Comparison of ENCODE assay signal across 14 cellular contexts in the genomic region with DNA sequence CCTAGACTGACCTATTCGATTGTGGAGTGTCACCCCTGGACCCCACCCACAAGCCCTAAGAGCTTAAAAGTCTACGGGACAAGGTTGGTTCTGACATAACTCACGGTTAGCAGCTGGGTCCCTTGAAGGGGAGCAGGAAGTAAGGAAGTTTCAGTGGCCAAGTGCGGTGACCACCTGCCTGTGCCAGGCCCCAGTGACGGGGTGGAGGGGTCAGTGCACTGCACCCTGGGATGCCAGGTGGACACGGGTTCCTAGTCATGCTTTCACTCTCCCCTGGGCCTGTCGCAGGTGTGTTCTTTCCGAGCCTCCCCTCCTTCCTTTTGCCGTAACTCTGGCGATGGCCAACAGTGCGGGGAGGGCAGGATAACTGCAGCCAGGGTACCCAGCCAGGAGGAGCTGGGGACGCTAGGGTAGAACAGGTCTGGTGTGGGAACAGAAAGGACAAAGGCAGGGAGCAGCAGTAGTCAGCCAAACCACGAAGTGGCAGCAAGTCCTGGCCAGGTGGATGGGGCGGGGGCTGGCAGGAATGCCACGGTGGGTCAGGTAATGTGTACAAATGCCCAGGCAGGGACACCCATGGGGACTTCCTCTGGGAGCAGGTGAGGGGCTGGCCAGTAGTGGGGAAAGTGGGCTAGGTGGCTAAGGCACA. TPM values are rescaled to one million over a fixed set of nuclear protein-coding genes. Genes with fewer than 3 reads are reported as not detected.
DNase-seq lines count a peak whose midpoint lies in the region; ATAC-seq lines count a peak whose summit lies in the region.
"Had no signal": no experiment of that assay in that cellular context is flagged by ENCODE, and none has a peak within 500 bp of the region (broad histone marks: within the 10 kb centered on the region; RNA-seq: fewer than 3 reads in every experiment).

No MANE protein-coding gene starts in this region.

- no peak overlapping the region for H4K91ac ChIP-seq in neuronal stem cell (ENCODE audit: low read depth, low read length, poor library complexity)

- no peak overlapping the region for H3K4me2 ChIP-seq in neuronal stem cell (ENCODE audit: insufficient read depth, low read length, poor library complexity, severe bottlenecking)
- H3K4me2 ChIP-seq: BLaER1 had no signal

- CTCF ChIA-PET in activated CD4-positive, alpha-beta T cell treated with anti-CD3 and anti-CD28 coated beads, Interleukin-2, amount 10 ng/mL, durations not matched to agents 7 days and 5 days (lab: Charles Lee) = interaction anchor here (1.1 to 1.2 kb wide), 3 partner anchors 19 to 28 kb away, joined by 3 to 4 read pairs (median 3); no protein-coding TSS in a partner anchor
- CTCF ChIA-PET in naive thymus-derived CD4-positive, alpha-beta T cell (lab: Charles Lee) = interaction anchor here (1.0 kb wide), 1 partner anchor 28 kb away, joined by 3 read pairs; no protein-coding TSS in a partner anchor

- no peak overlapping the region for H2AK5ac ChIP-seq in neuronal stem cell (ENCODE audit: low read depth, low read length)

- H3K4me1 Mint-ChIP-seq in activated CD4-positive, alpha-beta T cell treated with anti-CD3 and anti-CD28 coated beads, Interleukin-2, amount 10 ng/mL, durations not matched to agents 7 days and 5 days = no peaks in the 10 kb centered on the region
- H3K4me1 Mint-ChIP-seq in dendritic cell treated with granulocyte-macrophage colony-stimulating factor and Interleukin-4, amounts not matched to agents 40 ng/mL and 50 ng/mL, for 4 days (ENCODE audit: low read depth) = peaks cover 21% of the 10 kb centered on the region
- H3K4me1 Mint-ChIP-seq in naive thymus-derived CD4-positive, alpha-beta T cell = peaks cover 0 to 11% (median 0%) of the 10 kb centered on the region in 7 donors

- H3K23ac ChIP-seq in neuronal stem cell (ENCODE audit: low read depth, low read length, poor library complexity) = peak overlapping the region; percentile 60

- H2BK15ac ChIP-seq in neuronal stem cell (ENCODE audit: low read length) = no peak overlapping the region

- peak overlapping the region; percentile 39 for H3K18ac ChIP-seq in neuronal stem cell (ENCODE audit: low read length)

- no peak overlapping the region for H3K4ac ChIP-seq in neuronal stem cell (ENCODE audit: low read length)

- no peak overlapping the region for H3K9ac ChIP-seq in neuronal stem cell (ENCODE audit: low read depth, low read length, poor library complexity)
- H3K9ac ChIP-seq: BLaER1, GM23248 had no signal

- no peaks in the 10 kb centered on the region for H3K4me1 ChIP-seq in neuronal stem cell (ENCODE audit: control insufficient read depth in 2 of 2, insufficient read depth in 1 of 2, low read depth in 1 of 2, low read length in 2 of 2)
- no peaks in the 10 kb centered on the region for H3K4me1 ChIP-seq in naive thymus-derived CD4-positive, alpha-beta T cell (ENCODE audit: control insufficient read depth in 2 of 2, insufficient read depth in 2 of 2, low read length in 2 of 2)
- H3K4me1 ChIP-seq: BLaER1 had no signal

- peak; percentile 2 for DNase-seq in activated CD4-positive, alpha-beta T cell treated with anti-CD3 and anti-CD28 coated beads, Interleukin-2, amount 10 ng/mL, durations not matched to agents 7 days and 5 days
- DNase-seq in activated CD4-positive, alpha-beta T cell treated with anti-CD3 and anti-CD28 coated beads, Interleukin-2, amount 50 U/mL, for 1 hour = no peak
- DNase-seq in neuronal stem cell (ENCODE audit: low spot score) (no peak), NCI-H226 (no peak)
- DNase-seq in naive thymus-derived CD4-positive, alpha-beta T cell = no peak
- DNase-seq: 8988T, AML-193, DMS53, GF-D8, GM23248, H7 had no signal

- H3K4me3 Mint-ChIP-seq in activated CD4-positive, alpha-beta T cell treated with anti-CD3 and anti-CD28 coated beads, Interleukin-2, amount 10 ng/mL, durations not matched to agents 7 days and 5 days = no peak overlapping the region
- no peak overlapping the region for H3K4me3 Mint-ChIP-seq in dendritic cell treated with granulocyte-macrophage colony-stimulating factor and Interleukin-4, amounts not matched to agents 40 ng/mL and 50 ng/mL, for 4 days
- H3K4me3 Mint-ChIP-seq in naive thymus-derived CD4-positive, alpha-beta T cell = no peak overlapping the region

- H3K36me3 ChIP-seq in neuronal stem cell (replicated peaks in 1 of 2; ENCODE audit: control insufficient read depth in 2 of 2, insufficient read depth in 2 of 2, low read length in 2 of 2) = no peaks in the 10 kb centered on the region
- H3K36me3 ChIP-seq in naive thymus-derived CD4-positive, alpha-beta T cell (ENCODE audit: control insufficient read depth in 2 of 3, insufficient read depth in 3 of 3, low read length in 3 of 3) = no peaks in the 10 kb centered on the region
- H3K36me3 ChIP-seq: BLaER1 had no signal

- H3K27me3 Mint-ChIP-seq in activated CD4-positive, alpha-beta T cell treated with anti-CD3 and anti-CD28 coated beads, Interleukin-2, amount 10 ng/mL, durations not matched to agents 7 days and 5 days = peaks cover 2% of the 10 kb centered on the region
- no peaks in the 10 kb centered on the region for H3K27me3 Mint-ChIP-seq in dendritic cell treated with granulocyte-macrophage colony-stimulating factor and Interleukin-4, amounts not matched to agents 40 ng/mL and 50 ng/mL, for 4 days
- H3K27me3 Mint-ChIP-seq in naive thymus-derived CD4-positive, alpha-beta T cell = peaks cover 0 to 2% (median 0%) of the 10 kb centered on the region in 5 donors

- H3K14ac ChIP-seq in neuronal stem cell (ENCODE audit: low read length) = no peak overlapping the region

- peaks cover 2% of the 10 kb centered on the region for H3K9me3 Mint-ChIP-seq in activated CD4-positive, alpha-beta T cell treated with anti-CD3 and anti-CD28 coated beads, Interleukin-2, amount 10 ng/mL, durations not matched to agents 7 days and 5 days
- no peaks in the 10 kb centered on the region for H3K9me3 Mint-ChIP-seq in dendritic cell treated with granulocyte-macrophage colony-stimulating factor and Interleukin-4, amounts not matched to agents 40 ng/mL and 50 ng/mL, for 4 days
- peaks cover 0 to 9% (median 0%) of the 10 kb centered on the region in 11 donors for H3K9me3 Mint-ChIP-seq in naive thymus-derived CD4-positive, alpha-beta T cell

- H2BK5ac ChIP-seq in neuronal stem cell (ENCODE audit: low read length) = no peak overlapping the region

- no peak overlapping the region for H2BK120ac ChIP-seq in neuronal stem cell (ENCODE audit: low read depth, low read length)

- H3K9me3 ChIP-seq in neuronal stem cell (replicated peaks in 1 of 2; ENCODE audit: control insufficient read depth in 2 of 2, insufficient read depth in 1 of 2, low read depth in 1 of 2, low read length in 2 of 2) = no peaks in the 10 kb centered on the region
- no peaks in the 10 kb centered on the region for H3K9me3 ChIP-seq in naive thymus-derived CD4-positive, alpha-beta T cell (ENCODE audit: control insufficient read depth in 2 of 3, low read length in 3 of 3)

- intact Hi-C loops in dendritic cell treated with granulocyte-macrophage colony-stimulating factor and Interleukin-4, amounts not matched to agents 40 ng/mL and 50 ng/mL, for 4 days (cut with micrococcal nuclease) = no loop called here
- intact Hi-C loops in naive thymus-derived CD4-positive, alpha-beta T cell (cut with micrococcal nuclease) = no loop called here

- H2AFZ ChIP-seq in neuronal stem cell (ENCODE audit: low read length) = no peak overlapping the region
- H2AFZ ChIP-seq: GM23248 had no signal

- H2BK12ac ChIP-seq in neuronal stem cell (ENCODE audit: low read length) = no peak overlapping the region

- POLR2A ChIA-PET in activated CD4-positive, alpha-beta T cell treated with anti-CD3 and anti-CD28 coated beads, Interleukin-2, amount 10 ng/mL, durations not matched to agents 7 days and 5 days (lab: Charles Lee) = no interaction called here
- POLR2A ChIA-PET in naive thymus-derived CD4-positive, alpha-beta T cell (lab: Charles Lee) = no interaction called here

- H3K36me3 Mint-ChIP-seq in activated CD4-positive, alpha-beta T cell treated with anti-CD3 and anti-CD28 coated beads, Interleukin-2, amount 10 ng/mL, durations not matched to agents 7 days and 5 days (ENCODE audit: low read depth) = no peaks in the 10 kb centered on the region
- no peaks in the 10 kb centered on the region for H3K36me3 Mint-ChIP-seq in dendritic cell treated with granulocyte-macrophage colony-stimulating factor and Interleukin-4, amounts not matched to agents 40 ng/mL and 50 ng/mL, for 4 days (ENCODE audit: low read depth)
- peaks cover 0 to 4% (median 0%) of the 10 kb centered on the region in 5 donors for H3K36me3 Mint-ChIP-seq in naive thymus-derived CD4-positive, alpha-beta T cell

- peak overlapping the region; percentile 56 for H4K8ac ChIP-seq in neuronal stem cell (ENCODE audit: low read depth, low read length)

- H3K79me1 ChIP-seq in neuronal stem cell (ENCODE audit: low read depth, low read length) = no peaks in the 10 kb centered on the region

- no peak overlapping the region for H3K27ac Mint-ChIP-seq in activated CD4-positive, alpha-beta T cell treated with anti-CD3 and anti-CD28 coated beads, Interleukin-2, amount 10 ng/mL, durations not matched to agents 7 days and 5 days
- peak overlapping the region; percentile 53 for H3K27ac Mint-ChIP-seq in dendritic cell treated with granulocyte-macrophage colony-stimulating factor and Interleukin-4, amounts not matched to agents 40 ng/mL and 50 ng/mL, for 4 days
- H3K27ac Mint-ChIP-seq in naive thymus-derived CD4-positive, alpha-beta T cell = peak overlapping the region in 1 of 9 donors; percentile 17

- WGBS in neuronal stem cell (ENCODE audit: extremely low coverage in 2 of 2, insufficient read length in 2 of 2, insufficient replicate concordance in 1 of 2), 2 donors = no CpG with 5 or more reads among the region's 15 CpGs

- no peak overlapping the region for H3K27ac ChIP-seq in neuronal stem cell (replicated peaks; ENCODE audit: low read length)
- H3K27ac ChIP-seq in naive thymus-derived CD4-positive, alpha-beta T cell (ENCODE audit: low read depth, low read length) = no peak overlapping the region
- H3K27ac ChIP-seq: BLaER1, GM23248 had no signal

- H3K4me3 ChIP-seq in neuronal stem cell (ENCODE audit: low read length in 2 of 2) = no peak overlapping the region
- no peak overlapping the region for H3K4me3 ChIP-seq in naive thymus-derived CD4-positive, alpha-beta T cell (ENCODE audit: low read length)
- H3K4me3 ChIP-seq: BLaER1, GM23248 had no signal

- ATAC-seq in HG03139 (IDR thresholded peaks at IDR 0.05; ENCODE audit: unreplicated experiment) = no peak
- ATAC-seq in naive thymus-derived CD4-positive, alpha-beta T cell = no peak

- H3K27me3 ChIP-seq in neuronal stem cell (ENCODE audit: control insufficient read depth in 3 of 3, insufficient read depth in 3 of 3, low read depth in 1 of 3, low read length in 3 of 3) = no peaks in the 10 kb centered on the region
- no peaks in the 10 kb centered on the region for H3K27me3 ChIP-seq in naive thymus-derived CD4-positive, alpha-beta T cell (ENCODE audit: control insufficient read depth in 2 of 2, insufficient read depth in 2 of 2, low read length in 2 of 2)
- H3K27me3 ChIP-seq: BLaER1 had no signal

RNA-seq across cellular contexts. Expression of a gene that starts 58.3 kb away (rescaled TPM):
- 10 to 100 TPM; 39.2 to 40.8 TPM for total RNA-seq in activated CD4-positive, alpha-beta T cell treated with anti-CD3 and anti-CD28 coated beads, Interleukin-2, amount 10 ng/mL, durations not matched to agents 7 days and 5 days
- polyA plus RNA-seq in neuronal stem cell (2013, experiment 1 of 2) = 0.20 TPM
- 0.21 TPM for polyA plus RNA-seq in neuronal stem cell (2013, experiment 2 of 2)
- total RNA-seq in naive thymus-derived CD4-positive, alpha-beta T cell = 100 to 1,000 TPM in 4 of 5 experiments, 10 to 100 TPM in 1; 45.9 to 402 (median 197) TPM
- 100 to 1,000 TPM; 123 to 284 TPM for polyA plus RNA-seq in naive thymus-derived CD4-positive, alpha-beta T cell
